Comparison of ENCODE assay signal across 11 cellular contexts in genomic region chr13:97258801-97259200, GRCh38. TPM values are rescaled to one million over a fixed set of nuclear protein-coding genes. Genes with fewer than 3 reads are reported as not detected.
DNase-seq lines count a peak whose midpoint lies in the region; ATAC-seq and TF ChIP-seq lines count a peak whose summit lies in the region.
"Had no signal": no experiment of that assay in that cellular context is flagged by ENCODE, and none has a peak within 500 bp of the region (broad histone marks: within the 10 kb centered on the region; RNA-seq: fewer than 3 reads in every experiment).

No MANE protein-coding gene starts in this region.

- H3K4me1 ChIP-seq in ascending aorta (peaks cover 12 to 72% of the 10 kb centered on the region in 2 donors), left lung (peaks cover 60 to 73% of the 10 kb centered on the region in 2 donors), tibial artery (peaks cover 0 to 90% (median 75%) of the 10 kb centered on the region in 4 donors)

- H3K9me3 Mint-ChIP-seq in activated CD8-positive, alpha-beta memory T cell treated with anti-CD3 and anti-CD28 coated beads, Interleukin-2, amount 10 ng/mL, durations not matched to agents 7 days and 5 days (ENCODE audit: low read depth): no peaks in the 10 kb centered on the region

- H3K36me3 Mint-ChIP-seq in activated CD8-positive, alpha-beta memory T cell treated with anti-CD3 and anti-CD28 coated beads, Interleukin-2, amount 10 ng/mL, durations not matched to agents 7 days and 5 days: peaks cover 11% of the 10 kb centered on the region

- H3K27ac Mint-ChIP-seq in activated CD8-positive, alpha-beta memory T cell treated with anti-CD3 and anti-CD28 coated beads, Interleukin-2, amount 10 ng/mL, durations not matched to agents 7 days and 5 days: peak overlapping the region; percentile 62

- no peak for ATAC-seq in activated CD8-positive, alpha-beta memory T cell treated with anti-CD3 and anti-CD28 coated beads, Interleukin-2, amount 10 ng/mL, durations not matched to agents 7 days and 5 days
- ATAC-seq in left lung (no peak), GM18909 (IDR thresholded peaks at IDR 0.05; ENCODE audit: poor library complexity, unreplicated experiment) (no peak)

- no peak for DNase-seq in activated CD8-positive, alpha-beta memory T cell treated with anti-CD3 and anti-CD28 coated beads, Interleukin-2, amount 10 ng/mL, durations not matched to agents 7 days and 5 days
- DNase-seq in activated CD8-positive, alpha-beta memory T cell treated with anti-CD3 and anti-CD28 coated beads, Interleukin-2, amount 50 U/mL, for 4 hours: no peak
- DNase-seq in ascending aorta (ENCODE audit: low spot score in 2 of 2) (no peak), left lung (no peak), tibial artery (no peak), 8988T (no peak), NCI-H446 treated with DMSO at 0.1 percent for 48 hours (lab: John Stamatoyannopoulos, UW) (no peak)
- DNase-seq: activated gamma-delta T cell treated with Interleukin-2 at 50 U/mL for 16 hours, NCI-H2227 treated with DMSO at 0.1 percent for 48 hours, posterior cingulate gyrus had no signal

- H3K36me3 ChIP-seq in ascending aorta (no peaks in the 10 kb centered on the region), left lung (no peaks in the 10 kb centered on the region), tibial artery (no peaks in the 10 kb centered on the region)

- CTCF ChIA-PET in activated CD8-positive, alpha-beta memory T cell treated with anti-CD3 and anti-CD28 coated beads, Interleukin-2, amount 10 ng/mL, durations not matched to agents 7 days and 5 days (lab: Charles Lee): no interaction called here

- no peaks in the 10 kb centered on the region for H3K27me3 Mint-ChIP-seq in activated CD8-positive, alpha-beta memory T cell treated with anti-CD3 and anti-CD28 coated beads, Interleukin-2, amount 10 ng/mL, durations not matched to agents 7 days and 5 days

- H3K27me3 ChIP-seq in ascending aorta (no peaks in the 10 kb centered on the region), left lung (no peaks in the 10 kb centered on the region), tibial artery (no peaks in the 10 kb centered on the region)

- intact Hi-C loops in ascending aorta (cut with DNase I): loop anchor here (1.0 to 10.0 kb wide), 2 partner anchors 16 to 176 kb away; partner anchors contain the start of gene RAP2A
- intact Hi-C loops in left lung (cut with DNase I): no loop called here
- intact Hi-C loops in tibial artery (cut with DNase I; ENCODE audit: low total_unique reads): no loop called here

- H3K27ac ChIP-seq in ascending aorta (peak overlapping the region; percentile 76 to 79), left lung (peak overlapping the region; percentile 75 to 79), tibial artery (peak overlapping the region; percentile 68 to 71)

- TF ChIP-seq CTCF in ascending aorta (IDR thresholded peaks at IDR 0.05): no peak
- no peak for TF ChIP-seq CTCF in left lung (IDR thresholded peaks at IDR 0.05)
- no peak for TF ChIP-seq CTCF in tibial artery (IDR thresholded peaks at IDR 0.05)

- no peaks in the 10 kb centered on the region for H3K9me3 ChIP-seq in ascending aorta
- no peaks in the 10 kb centered on the region for H3K9me3 ChIP-seq in left lung
- H3K9me3 ChIP-seq in tibial artery: no peaks in the 10 kb centered on the region

- peaks cover 79% of the 10 kb centered on the region for H3K4me1 Mint-ChIP-seq in activated CD8-positive, alpha-beta memory T cell treated with anti-CD3 and anti-CD28 coated beads, Interleukin-2, amount 10 ng/mL, durations not matched to agents 7 days and 5 days

- H3K4me3 ChIP-seq in ascending aorta (no peak overlapping the region), left lung (no peak overlapping the region), tibial artery (no peak overlapping the region)

- no peak overlapping the region for H3K4me3 Mint-ChIP-seq in activated CD8-positive, alpha-beta memory T cell treated with anti-CD3 and anti-CD28 coated beads, Interleukin-2, amount 10 ng/mL, durations not matched to agents 7 days and 5 days

RNA-seq across cellular contexts. Expression of gene MBNL2, which starts 36.7 kb away (rescaled TPM):
- 10 to 100 TPM in 1 of 2 experiments, 1 to 10 TPM in 1; 9.7 to 13.4 TPM for total RNA-seq in activated CD8-positive, alpha-beta memory T cell treated with anti-CD3 and anti-CD28 coated beads, Interleukin-2, amount 10 ng/mL, durations not matched to agents 7 days and 5 days
- 38.7 TPM for total RNA-seq in ascending aorta
- 10 to 100 TPM; 75.9 to 86.3 TPM for total RNA-seq in left lung
